Comparison of ENCODE assay signal across 26 cellular contexts in the genomic region with DNA sequence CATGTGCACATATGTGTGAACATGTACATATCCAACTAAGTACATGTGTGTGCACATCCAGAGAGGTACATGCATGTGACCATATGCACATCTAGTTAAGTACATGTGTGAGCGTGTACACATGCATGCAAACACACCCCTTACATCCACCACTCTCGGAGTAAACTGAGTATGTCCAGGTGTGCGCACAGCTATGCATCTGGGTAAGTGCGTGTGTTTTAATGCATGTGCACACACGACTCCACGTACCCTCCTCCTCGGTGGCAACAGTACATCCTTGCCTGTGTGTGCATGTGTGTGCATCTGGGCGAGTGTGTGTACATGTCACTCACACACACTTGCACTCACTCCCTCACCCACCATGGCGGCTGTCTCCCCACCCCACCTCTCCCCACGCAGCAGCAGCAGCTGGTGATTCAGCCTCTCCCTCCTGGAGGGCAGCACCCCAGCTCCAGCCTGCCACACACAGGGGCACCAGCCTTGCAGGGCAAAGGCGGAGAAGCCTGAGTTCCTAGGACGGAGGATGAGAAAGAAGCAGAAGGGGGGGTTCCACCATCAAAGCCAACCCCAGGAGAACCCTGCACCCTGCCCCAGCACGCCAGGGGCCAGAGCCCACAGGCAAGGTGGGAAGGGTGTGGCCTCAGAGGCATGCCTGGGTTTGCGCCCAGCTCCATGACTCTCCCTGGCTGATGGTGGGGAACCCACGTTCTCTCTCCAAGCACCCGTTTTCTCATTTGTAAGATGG. TPM values are rescaled to one million over a fixed set of nuclear protein-coding genes. Genes with fewer than 3 reads are reported as not detected.
A peak's percentile ranks its signal among the peaks of the same experiment; 100 is the strongest.
DNase-seq lines count a peak whose midpoint lies in the region; ATAC-seq and TF ChIP-seq lines count a peak whose summit lies in the region.
"Had no signal": no experiment of that assay in that cellular context is flagged by ENCODE, and none has a peak within 500 bp of the region (broad histone marks: within the 10 kb centered on the region; RNA-seq: fewer than 3 reads in every experiment).

No MANE protein-coding gene starts in this region.

- DNase-seq in right cardiac atrium: no peak
- no peak for DNase-seq in right atrium auricular region (ENCODE audit: low spot score)
- DNase-seq in foreskin keratinocyte: peak; percentile 17 to 40
- no peak for DNase-seq in nephron progenitor cell
- DNase-seq in NCI-H69 (lab: John Stamatoyannopoulos, UW): no peak
- no peak for DNase-seq in kidney glomerular epithelial cell (lab: John Stamatoyannopoulos, UW)
- DNase-seq in stimulated activated CD4-positive, alpha-beta T cell treated with anti-CD3 and anti-CD28 coated beads, Interleukin-4, amount 100 ng/mL, for 1 hour: no peak
- DNase-seq: activated naive CD4-positive, alpha-beta T cell; activated T-cell treated with anti-CD3 and anti-CD28 coated beads, Interleukin-2, amount 50 U/mL, for 48 hours; CD4-positive, alpha-beta T cell; hypothalamus; MG63; natural killer cell; NCI-H1930; NCI-H524 treated with DMSO at 0.1 percent for 48 hours; PC-9; stimulated activated naive CD4-positive, alpha-beta T cell had no signal

- no peaks in the 10 kb centered on the region for H3K27me3 ChIP-seq in right cardiac atrium (ENCODE audit: control insufficient read depth, insufficient read depth)
- H3K27me3 ChIP-seq in right atrium auricular region: no peaks in the 10 kb centered on the region
- H3K27me3 ChIP-seq in foreskin keratinocyte: no peaks in the 10 kb centered on the region
- H3K27me3 ChIP-seq: MG63 had no signal

- H3K36me3 Mint-ChIP-seq in nephron progenitor cell (ENCODE audit: low read depth): peaks cover 59% of the 10 kb centered on the region

- no peaks in the 10 kb centered on the region for H3K4me1 ChIP-seq in right cardiac atrium (ENCODE audit: control insufficient read depth, insufficient read depth, low read length)
- H3K4me1 ChIP-seq in right atrium auricular region: peaks cover 0 to 21% of the 10 kb centered on the region in 2 donors
- no peaks in the 10 kb centered on the region for H3K4me1 ChIP-seq in foreskin keratinocyte
- H3K4me1 ChIP-seq: A549 had no signal

- intact Hi-C loops in right cardiac atrium (cut with DNase I): no loop called here

- H3K4me3 ChIP-seq in right cardiac atrium (ENCODE audit: low read length): no peak overlapping the region
- no peak overlapping the region for H3K4me3 ChIP-seq in right atrium auricular region
- H3K4me3 ChIP-seq: A549, GM23338, MG63, PC-9 had no signal

- H3K27ac ChIP-seq in right cardiac atrium (ENCODE audit: low read length) (no peak overlapping the region), right atrium auricular region (no peak overlapping the region), foreskin keratinocyte (no peak overlapping the region)
- H3K27ac ChIP-seq: A549, KMS-11, PC-9 had no signal

- WGBS in right cardiac atrium: 85% methylated on average over 16 of the region's 16 CpGs

- peaks cover 30% of the 10 kb centered on the region for H3K9me3 Mint-ChIP-seq in nephron progenitor cell
- H3K9me3 Mint-ChIP-seq: CD4-positive, alpha-beta T cell had no signal

- ATAC-seq in right cardiac atrium: peak; percentile 17 to 41
- ATAC-seq in foreskin keratinocyte: peak; percentile 59
- ATAC-seq in HG03095 (IDR thresholded peaks at IDR 0.05; ENCODE audit: unreplicated experiment): no peak
- ATAC-seq: A549, GM23338, Right ventricle myocardium inferior, SK-N-SH treated with all-trans-retinoic acid at 6 μM for 48 hours had no signal

- H3K27me3 Mint-ChIP-seq in nephron progenitor cell (ENCODE audit: low read depth, poor library complexity): peaks cover 7% of the 10 kb centered on the region
- H3K27me3 Mint-ChIP-seq: CD4-positive, alpha-beta T cell; central memory CD8-positive, alpha-beta T cell; dendritic cell treated with granulocyte-macrophage colony-stimulating factor and Interleukin-4, amounts not matched to agents 40 ng/mL and 50 ng/mL, for 4 days had no signal

- H3K4me3 Mint-ChIP-seq in nephron progenitor cell: no peak overlapping the region
- H3K4me3 Mint-ChIP-seq: CD4-positive, alpha-beta T cell; central memory CD8-positive, alpha-beta T cell; dendritic cell treated with granulocyte-macrophage colony-stimulating factor and Interleukin-4, amounts not matched to agents 40 ng/mL and 50 ng/mL, for 4 days; GM23338; natural killer cell; T-helper 1 cell treated with Interleukin-12 subunit alpha and Interleukin-12 subunit beta and Interleukin-4 antibody, amounts not matched to agents 30 μg/mL and 1 μg/mL, for 36 hours had no signal

- H3K9me3 ChIP-seq in right cardiac atrium (ENCODE audit: control insufficient read depth, low read length) (no peaks in the 10 kb centered on the region), right atrium auricular region (peaks cover 3 to 11% of the 10 kb centered on the region in 2 donors)

- TF ChIP-seq CTCF in right atrium auricular region (IDR thresholded peaks at IDR 0.05): no peak
- no peak for TF ChIP-seq CTCF in foreskin keratinocyte (conservative IDR thresholded peaks at IDR 0.05)
- TF ChIP-seq CTCF in nephron progenitor cell (IDR thresholded peaks at IDR 0.05): no peak

- peak overlapping the region; percentile 84 for H3K27ac Mint-ChIP-seq in nephron progenitor cell
- H3K27ac Mint-ChIP-seq: CD4-positive, alpha-beta T cell; dendritic cell treated with granulocyte-macrophage colony-stimulating factor and Interleukin-4, amounts not matched to agents 40 ng/mL and 50 ng/mL, for 4 days; GM23338; natural killer cell; T-helper 1 cell treated with Interleukin-12 subunit alpha and Interleukin-12 subunit beta and Interleukin-4 antibody, amounts not matched to agents 30 μg/mL and 1 μg/mL, for 36 hours had no signal

- H3K4me1 Mint-ChIP-seq in nephron progenitor cell: peaks cover 43% of the 10 kb centered on the region
- H3K4me1 Mint-ChIP-seq: central memory CD8-positive, alpha-beta T cell; natural killer cell had no signal

- no peaks in the 10 kb centered on the region for H3K36me3 ChIP-seq in right atrium auricular region
- H3K36me3 ChIP-seq: MG63 had no signal

RNA-seq across cellular contexts. Expression of a gene that starts 27.8 kb away (rescaled TPM):
- 10 to 100 TPM; 12.0 to 20.7 (median 16.1) TPM for total RNA-seq in right cardiac atrium
- polyA plus RNA-seq in right cardiac atrium: 10.2 TPM
- total RNA-seq in right atrium auricular region: 10 to 100 TPM; 19.0 to 35.5 TPM
- total RNA-seq in foreskin keratinocyte: 40.4 and 42.4 TPM in 2 replicates
- 22.6 and 26.3 TPM in 2 replicates for polyA plus RNA-seq in foreskin keratinocyte

RNA-seq across cellular contexts. Expression of a gene that starts 28.4 kb away (rescaled TPM):
- total RNA-seq in right cardiac atrium (10 to 100 TPM; 22.6 to 38.3 (median 25.1) TPM), right atrium auricular region (10 to 100 TPM; 15.1 to 15.9 TPM), foreskin keratinocyte (13.9 and 21.7 TPM in 2 replicates)
- polyA plus RNA-seq in right cardiac atrium (20.7 TPM), foreskin keratinocyte (15.0 and 25.2 TPM in 2 replicates)

Comparison
In these comparisons a context has a peak if more than half of its experiments do, and no peak if none do; other contexts are left out.
1. DNase-seq: peak in foreskin keratinocyte (2 of 2); none in right cardiac atrium (0 of 3), right atrium auricular region (single experiment), nephron progenitor cell (single experiment), NCI-H69 (single experiment), kidney glomerular epithelial cell (single experiment) and stimulated activated CD4-positive, alpha-beta T cell treated with anti-CD3 and anti-CD28 coated beads, Interleukin-4, amount 100 ng/mL, for 1 hour (single experiment).